ENCODE assay signal across 20 cellular contexts in the genomic region with DNA sequence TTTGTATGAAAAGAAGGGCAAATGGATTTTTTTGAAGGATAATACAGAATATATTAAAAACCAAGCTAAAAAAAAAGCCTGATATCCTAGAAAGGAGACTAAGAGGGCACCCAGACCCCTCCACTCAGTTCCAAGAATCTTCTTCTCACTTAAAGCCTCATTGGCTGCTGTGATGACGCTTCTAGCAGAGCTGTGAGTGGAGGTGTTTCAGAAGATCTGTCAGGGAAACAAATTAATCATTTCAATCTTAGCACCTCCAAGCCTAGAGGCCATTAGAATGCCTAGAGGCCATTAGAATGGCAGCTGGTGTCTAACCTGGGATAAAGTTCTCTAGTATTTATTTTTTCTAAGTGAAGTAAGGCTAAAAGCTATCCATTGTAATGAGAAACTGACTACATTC.
A peak's percentile ranks its signal among the peaks of the same experiment; 100 is the strongest.
DNase-seq lines count a peak whose midpoint lies in the region; ATAC-seq, FAIRE-seq and TF ChIP-seq lines count a peak whose summit lies in the region.
"Had no signal": no experiment of that assay in that cellular context is flagged by ENCODE, and none has a peak within 500 bp of the region (broad histone marks: within the 10 kb centered on the region; RNA-seq: fewer than 3 reads in every experiment).

No MANE protein-coding gene starts in this region.

- no peak for DNase-seq in Right ventricle myocardium superior
- no peak for DNase-seq in cardiac septum (ENCODE audit: low spot score)
- DNase-seq in NCI-H69 (lab: John Stamatoyannopoulos, UW) = peak; percentile 66
- no peak for DNase-seq in left ventricle myocardium superior
- DNase-seq in neural progenitor cell (ENCODE audit: low spot score) = no peak
- no peak for DNase-seq in kidney tubule cell (ENCODE audit: low spot score)
- DNase-seq in D721Med (ENCODE audit: insufficient read length, low spot score) = no peak
- DNase-seq in suprapubic skin (ENCODE audit: low spot score in 2 of 2) = no peak
- DNase-seq: AML-193; CD4-positive, alpha-beta T cell; Kasumi-1; MV-4-11; NCI-H1436 treated with DMSO at 0.1 percent for 48 hours; RPMI8226 had no signal

- H3K4me1 ChIP-seq in neural progenitor cell (peaks cover 26% of the 10 kb centered on the region), suprapubic skin (no peaks in the 10 kb centered on the region)

- no peaks in the 10 kb centered on the region for H3K79me2 ChIP-seq in neural progenitor cell (ENCODE audit: low read depth)

- H3K27ac ChIP-seq in neural progenitor cell (no peak overlapping the region), suprapubic skin (no peak overlapping the region)
- H3K27ac ChIP-seq: BLaER1 treated with 17β-estradiol and CSF1 and Interleukin-3, amounts not matched to agents 10 nM and 100 nM had no signal

- H3K9ac ChIP-seq in neural progenitor cell = no peak overlapping the region
- H3K9ac ChIP-seq: BLaER1 treated with 17β-estradiol and CSF1 and Interleukin-3, amounts not matched to agents 10 nM and 100 nM had no signal

- intact Hi-C loops in Right ventricle myocardium superior (cut with DNase I) = no loop called here
- intact Hi-C loops in cardiac septum (cut with DNase I) = loop anchor here (5.0 kb wide), 1 partner anchor 63 kb away; no protein-coding TSS in a partner anchor
- intact Hi-C loops in left ventricle myocardium superior (cut with micrococcal nuclease) = no loop called here

- H2AFZ ChIP-seq in neural progenitor cell (replicated peaks) = no peak overlapping the region

- FAIRE-seq in D721Med (lab: Jason Lieb, UNC) = no peak
- FAIRE-seq: A204.1, GM18507, HepG2, K562 had no signal

- H3K4me3 ChIP-seq in neural progenitor cell (no peak overlapping the region), suprapubic skin (no peak overlapping the region)
- H3K4me3 ChIP-seq: BLaER1 treated with 17β-estradiol and CSF1 and Interleukin-3, amounts not matched to agents 10 nM and 100 nM; K562 had no signal

- 80% methylated on average over 1 of the region's 1 CpG for WGBS in suprapubic skin

- TF ChIP-seq POLR2A in suprapubic skin (IDR thresholded peaks at IDR 0.05) = no peak

- peak; percentile 21 for ATAC-seq in Right ventricle myocardium superior (ENCODE audit: poor library complexity)
- ATAC-seq in left ventricle myocardium superior = peak; percentile 9
- ATAC-seq: HCT116, HepG2, K562 had no signal

- peak overlapping the region; percentile 16 for H3K27ac Mint-ChIP-seq in neural progenitor cell
- H3K27ac Mint-ChIP-seq: CD4-positive, alpha-beta T cell had no signal

- no peaks in the 10 kb centered on the region for H3K27me3 ChIP-seq in neural progenitor cell
- H3K27me3 ChIP-seq in suprapubic skin = no peaks in the 10 kb centered on the region
- H3K27me3 ChIP-seq: BLaER1 treated with 17β-estradiol and CSF1 and Interleukin-3, amounts not matched to agents 10 nM and 100 nM had no signal

- H3K9me3 ChIP-seq in neural progenitor cell (ENCODE audit: low read depth) = no peaks in the 10 kb centered on the region
- no peaks in the 10 kb centered on the region for H3K9me3 ChIP-seq in suprapubic skin

- H3F3A ChIP-seq in neural progenitor cell (ENCODE audit: low read depth) = no peaks in the 10 kb centered on the region

- no peak for TF ChIP-seq EP300 in suprapubic skin (IDR thresholded peaks at IDR 0.05)

- H3K36me3 ChIP-seq in neural progenitor cell (no peaks in the 10 kb centered on the region), suprapubic skin (no peaks in the 10 kb centered on the region)
- H3K36me3 ChIP-seq: BLaER1 treated with 17β-estradiol and CSF1 and Interleukin-3, amounts not matched to agents 10 nM and 100 nM had no signal

- H3K4me3 Mint-ChIP-seq in neural progenitor cell = no peak overlapping the region
- H3K4me3 Mint-ChIP-seq: CD4-positive, alpha-beta T cell had no signal

- H3K4me1 Mint-ChIP-seq in neural progenitor cell = peaks cover 48% of the 10 kb centered on the region

- H3K27me3 Mint-ChIP-seq in neural progenitor cell (ENCODE audit: insufficient read depth, low read depth) = peaks cover 2% of the 10 kb centered on the region
- H3K27me3 Mint-ChIP-seq: CD4-positive, alpha-beta T cell had no signal

- no peaks in the 10 kb centered on the region for H3K36me3 Mint-ChIP-seq in neural progenitor cell

- H4K20me1 ChIP-seq in neural progenitor cell (ENCODE audit: low read depth) = no peaks in the 10 kb centered on the region
- H4K20me1 ChIP-seq: BLaER1 treated with 17β-estradiol and CSF1 and Interleukin-3, amounts not matched to agents 10 nM and 100 nM had no signal

- no peak overlapping the region for H3K4me2 ChIP-seq in neural progenitor cell
- H3K4me2 ChIP-seq: BLaER1 treated with 17β-estradiol and CSF1 and Interleukin-3, amounts not matched to agents 10 nM and 100 nM had no signal

- TF ChIP-seq CTCF in neural progenitor cell (IDR thresholded peaks at IDR 0.05) = no peak
- no peak for TF ChIP-seq CTCF in D721Med (IDR thresholded peaks at IDR 0.05; ENCODE audit: insufficient read depth, missing control alignments)
- no peak for TF ChIP-seq CTCF in suprapubic skin (IDR thresholded peaks at IDR 0.05)

- peaks cover 7% of the 10 kb centered on the region for H3K9me3 Mint-ChIP-seq in neural progenitor cell
- H3K9me3 Mint-ChIP-seq: CD4-positive, alpha-beta T cell had no signal
